Comparison of ENCODE assay signal across 14 cellular contexts in genomic region chr5:31889131-31889561, GRCh38.
A peak's percentile ranks its signal among the peaks of the same experiment; 100 is the strongest.
DNase-seq lines count a peak whose midpoint lies in the region; ATAC-seq and TF ChIP-seq lines count a peak whose summit lies in the region.
"Had no signal": no experiment of that assay in that cellular context is flagged by ENCODE, and none has a peak within 500 bp of the region (broad histone marks: within the 10 kb centered on the region; RNA-seq: fewer than 3 reads in every experiment).

No MANE protein-coding gene starts in this region.

- no peak overlapping the region for H2AFZ ChIP-seq in H9 (ENCODE audit: low read length)
- H2AFZ ChIP-seq in neuronal stem cell (ENCODE audit: low read length) = peak overlapping the region; percentile 60

- H4K20me1 ChIP-seq in H9 (ENCODE audit: control insufficient read depth, insufficient read depth, insufficient read length) = no peaks in the 10 kb centered on the region

- H4K8ac ChIP-seq in H9 (replicated peaks; ENCODE audit: insufficient read length, low read depth, low read length) = no peak overlapping the region
- H4K8ac ChIP-seq in neuronal stem cell (ENCODE audit: low read depth, low read length) = no peak overlapping the region

- no peak for TF ChIP-seq CTCF in H9 (conservative IDR thresholded peaks at IDR 0.05)
- TF ChIP-seq CTCF in left ventricle myocardium inferior (IDR thresholded peaks at IDR 0.05; ENCODE audit: borderline replicate concordance) = no peak
- TF ChIP-seq CTCF in CD8-positive, alpha-beta T cell (IDR thresholded peaks at IDR 0.05) = no peak

- no peaks in the 10 kb centered on the region for H3K23me2 ChIP-seq in H9 (ENCODE audit: insufficient read length, low read depth, low read length, poor library complexity, severe bottlenecking)

- no CpG with 5 or more reads among the region's 5 CpGs for whole genome bisulfite sequencing in H9 (ENCODE audit: extremely low coverage, insufficient read length, low lambda C conversion rate)
- no CpG with 5 or more reads among the region's 5 CpGs for WGBS in neuronal stem cell (ENCODE audit: extremely low coverage in 2 of 2, insufficient read length in 2 of 2, insufficient replicate concordance in 1 of 2), 2 donors

- H3K4ac ChIP-seq in H9 (ENCODE audit: low read depth, low read length) = no peak overlapping the region
- no peak overlapping the region for H3K4ac ChIP-seq in neuronal stem cell (ENCODE audit: low read length)

- no peak overlapping the region for H2BK20ac ChIP-seq in H9 (ENCODE audit: low read depth, low read length, poor library complexity, severe bottlenecking)

- no peaks in the 10 kb centered on the region for H3K36me3 ChIP-seq in left ventricle myocardium inferior
- H3K36me3 ChIP-seq in neuronal stem cell (replicated peaks in 1 of 2; ENCODE audit: control insufficient read depth in 2 of 2, insufficient read depth in 2 of 2, low read length in 2 of 2) = no peaks in the 10 kb centered on the region
- H3K36me3 ChIP-seq in CD8-positive, alpha-beta T cell (ENCODE audit: insufficient read depth, low read length) = no peaks in the 10 kb centered on the region

- H3K4me1 Mint-ChIP-seq in H9 = peaks cover 49% of the 10 kb centered on the region in 2 experiments
- no peaks in the 10 kb centered on the region for H3K4me1 Mint-ChIP-seq in CD8-positive, alpha-beta T cell (ENCODE audit: low read depth)

- no peaks in the 10 kb centered on the region; a peak in 1 of 5 replicates for H3K9me3 Mint-ChIP-seq in H9
- H3K9me3 Mint-ChIP-seq in CD8-positive, alpha-beta T cell = no peaks in the 10 kb centered on the region
- H3K9me3 Mint-ChIP-seq: activated T-cell treated with anti-CD3 and anti-CD28 coated beads, Interleukin-2, amount 50 U/mL, for 24 hours; effector memory CD8-positive, alpha-beta T cell had no signal

- H3K4me2 ChIP-seq in H9 (ENCODE audit: insufficient read depth, insufficient read length, low read length) (peak overlapping the region; percentile 12), neuronal stem cell (ENCODE audit: insufficient read depth, low read length, poor library complexity, severe bottlenecking) (no peak overlapping the region)

- H2BK15ac ChIP-seq in H9 (ENCODE audit: low read depth, low read length) = no peak overlapping the region
- no peak overlapping the region for H2BK15ac ChIP-seq in neuronal stem cell (ENCODE audit: low read length)

- H3K9ac ChIP-seq in H9 (ENCODE audit: extremely low read depth, insufficient read length, low read length) (no peak overlapping the region), neuronal stem cell (ENCODE audit: low read depth, low read length, poor library complexity) (no peak overlapping the region)

- no peak overlapping the region for H3K23ac ChIP-seq in H9 (ENCODE audit: insufficient read length, low read depth, low read length)
- no peak overlapping the region for H3K23ac ChIP-seq in neuronal stem cell (ENCODE audit: low read depth, low read length, poor library complexity)

- ATAC-seq in CD8-positive, alpha-beta T cell = no peak
- ATAC-seq in HG03095 (IDR thresholded peaks at IDR 0.05; ENCODE audit: unreplicated experiment) = no peak
- ATAC-seq: activated CD4-positive, CD25-positive, alpha-beta regulatory T cell treated with anti-CD3 and anti-CD28 coated beads, Interleukin-2, amount 50 U/mL, for 24 hours; effector memory CD8-positive, alpha-beta T cell; GM12878 had no signal

- H3T11ph ChIP-seq in H9 (ENCODE audit: low read length) = no peak overlapping the region

- no peak overlapping the region for H2AK5ac ChIP-seq in H9 (ENCODE audit: insufficient read length, low read length)
- H2AK5ac ChIP-seq in neuronal stem cell (ENCODE audit: low read depth, low read length) = no peak overlapping the region

- no peak overlapping the region; the same call in 1 of the 2 replicates for H3K14ac ChIP-seq in H9 (ENCODE audit: insufficient read depth, low read length)
- H3K14ac ChIP-seq in neuronal stem cell (ENCODE audit: low read length) = no peak overlapping the region

- no peaks in the 10 kb centered on the region for H3K79me2 ChIP-seq in H9 (ENCODE audit: insufficient read depth, low read length)

- POLR2A ChIA-PET in CD8-positive, alpha-beta T cell (lab: Charles Lee) = no interaction called here

- no peaks in the 10 kb centered on the region; the same call in 1 of the 2 replicates for H3K27me3 Mint-ChIP-seq in H9 (ENCODE audit: low read depth)
- no peaks in the 10 kb centered on the region for H3K27me3 Mint-ChIP-seq in CD8-positive, alpha-beta T cell (ENCODE audit: low read depth)
- H3K27me3 Mint-ChIP-seq: activated T-cell treated with anti-CD3 and anti-CD28 coated beads, Interleukin-2, amount 50 U/mL, for 24 hours had no signal

- no peak overlapping the region for H4K5ac ChIP-seq in H9 (ENCODE audit: insufficient read length, low read depth, low read length)

- H3K27ac ChIP-seq in H9 (ENCODE audit: insufficient read length, low read depth, low read length) (no peak overlapping the region), left ventricle myocardium inferior (replicated peaks) (peak overlapping the region; percentile 42), neuronal stem cell (replicated peaks; ENCODE audit: low read length) (no peak overlapping the region)
- no peak overlapping the region for H3K27ac ChIP-seq in CD8-positive, alpha-beta T cell (ENCODE audit: low read depth, low read length)

- H4K91ac ChIP-seq in H9 (ENCODE audit: insufficient read length, low read depth, low read length) = no peak overlapping the region
- no peak overlapping the region for H4K91ac ChIP-seq in neuronal stem cell (ENCODE audit: low read depth, low read length, poor library complexity)

- H3K18ac ChIP-seq in H9 (ENCODE audit: insufficient read length, low read depth, low read length) (no peak overlapping the region), neuronal stem cell (ENCODE audit: low read length) (no peak overlapping the region)

- H3K9me3 ChIP-seq in H9 (ENCODE audit: control insufficient read depth, low read depth, low read length) (no peaks in the 10 kb centered on the region), left ventricle myocardium inferior (replicated peaks) (no peaks in the 10 kb centered on the region), neuronal stem cell (replicated peaks in 1 of 2; ENCODE audit: control insufficient read depth in 2 of 2, insufficient read depth in 1 of 2, low read depth in 1 of 2, low read length in 2 of 2) (no peaks in the 10 kb centered on the region)
- H3K9me3 ChIP-seq in CD8-positive, alpha-beta T cell (ENCODE audit: low read length) = no peaks in the 10 kb centered on the region

- H2BK5ac ChIP-seq in H9 (ENCODE audit: insufficient read length, low read length) = no peak overlapping the region
- no peak overlapping the region for H2BK5ac ChIP-seq in neuronal stem cell (ENCODE audit: low read length)

- no peak overlapping the region for H3K56ac ChIP-seq in H9 (ENCODE audit: insufficient read length, low read depth, low read length)

- H3K4me1 ChIP-seq in H9 (ENCODE audit: insufficient read depth, low read length) = peaks cover 8% of the 10 kb centered on the region; the same call in 1 of the 2 replicates
- peaks cover 63% of the 10 kb centered on the region for H3K4me1 ChIP-seq in left ventricle myocardium inferior
- H3K4me1 ChIP-seq in neuronal stem cell (ENCODE audit: control insufficient read depth in 2 of 2, insufficient read depth in 1 of 2, low read depth in 1 of 2, low read length in 2 of 2) = peaks cover 9 to 14% of the 10 kb centered on the region in 2 donors
- H3K4me1 ChIP-seq in CD8-positive, alpha-beta T cell (ENCODE audit: insufficient read depth, low read length) = no peaks in the 10 kb centered on the region

- H3K4me3 Mint-ChIP-seq in H9 = peak overlapping the region in 1 of 2 experiments; percentile 7; a peak in 2 of 5 replicates
- no peak overlapping the region for H3K4me3 Mint-ChIP-seq in CD8-positive, alpha-beta T cell
- H3K4me3 Mint-ChIP-seq: activated T-cell treated with anti-CD3 and anti-CD28 coated beads, Interleukin-2, amount 50 U/mL, for 24 hours; effector memory CD8-positive, alpha-beta T cell had no signal

- CTCF ChIA-PET in CD8-positive, alpha-beta T cell (lab: Charles Lee) = no interaction called here

- H3K4me3 ChIP-seq in left ventricle myocardium inferior (no peak overlapping the region), neuronal stem cell (ENCODE audit: low read length in 2 of 2) (no peak overlapping the region)
- H3K4me3 ChIP-seq in CD8-positive, alpha-beta T cell (ENCODE audit: low read depth, low read length) = no peak overlapping the region
- H3K4me3 ChIP-seq: GM12878 had no signal

- DNase-seq in H9 (peak; percentile 49), NCI-H524 treated with DMSO at 0.1 percent for 48 hours (lab: John Stamatoyannopoulos, UW) (peak; percentile 74), left ventricle myocardium inferior (no peak), neuronal stem cell (ENCODE audit: low spot score) (no peak), HCEC 1CT (no peak), HUDEP-2 (lab: John Stamatoyannopoulos, UW; ENCODE audit: unreplicated experiment in 76 of 76) (no peak)
- DNase-seq in CD8-positive, alpha-beta T cell = no peak
- DNase-seq: activated T-cell treated with anti-CD3 and anti-CD28 coated beads, Interleukin-2, amount 50 U/mL, for 24 hours; DND-41; effector memory CD8-positive, alpha-beta T cell; mesenchymal stem cell had no signal

- no peaks in the 10 kb centered on the region; a peak in 1 of 7 replicates for H3K36me3 Mint-ChIP-seq in H9 (ENCODE audit: insufficient read depth in 1 of 3, low read depth in 3 of 3)
- no peaks in the 10 kb centered on the region for H3K36me3 Mint-ChIP-seq in CD8-positive, alpha-beta T cell

- intact Hi-C loops in left ventricle myocardium inferior (cut with micrococcal nuclease) = no loop called here
- intact Hi-C loops in CD8-positive, alpha-beta T cell (cut with DNase I, micrococcal nuclease) = no loop called here

- H3K27me3 ChIP-seq in H9 (ENCODE audit: insufficient read depth, low read length) = no peaks in the 10 kb centered on the region
- no peaks in the 10 kb centered on the region for H3K27me3 ChIP-seq in left ventricle myocardium inferior (ENCODE audit: low read depth)
- H3K27me3 ChIP-seq in neuronal stem cell (ENCODE audit: control insufficient read depth in 3 of 3, insufficient read depth in 3 of 3, low read depth in 1 of 3, low read length in 3 of 3) = no peaks in the 10 kb centered on the region
- H3K27me3 ChIP-seq in CD8-positive, alpha-beta T cell (ENCODE audit: insufficient read depth, low read length) = no peaks in the 10 kb centered on the region

- H3K79me1 ChIP-seq in H9 (ENCODE audit: insufficient read depth, low read depth, low read length, poor library complexity, severe bottlenecking) (no peaks in the 10 kb centered on the region), neuronal stem cell (ENCODE audit: low read depth, low read length) (no peaks in the 10 kb centered on the region)

- peak overlapping the region; percentile 11 to 78 (median 51); a peak in 4 of 7 replicates for H3K27ac Mint-ChIP-seq in H9
- H3K27ac Mint-ChIP-seq in CD8-positive, alpha-beta T cell = no peak overlapping the region
- H3K27ac Mint-ChIP-seq: activated T-cell treated with anti-CD3 and anti-CD28 coated beads, Interleukin-2, amount 50 U/mL, for 24 hours; effector memory CD8-positive, alpha-beta T cell had no signal

- H2BK120ac ChIP-seq in H9 (ENCODE audit: low read depth, low read length, poor library complexity, severe bottlenecking) (no peak overlapping the region), neuronal stem cell (ENCODE audit: low read depth, low read length) (no peak overlapping the region)

- H2BK12ac ChIP-seq in H9 (ENCODE audit: insufficient read length, low read depth, low read length) = no peak overlapping the region
- no peak overlapping the region for H2BK12ac ChIP-seq in neuronal stem cell (ENCODE audit: low read length)

Comparison
In these comparisons a context has a peak if more than half of its experiments do, and no peak if none do; other contexts are left out.
1. DNase-seq: peak in H9 (single experiment) and NCI-H524 treated with DMSO at 0.1 percent for 48 hours (single experiment); none in left ventricle myocardium inferior (single experiment), neuronal stem cell (single experiment), HCEC 1CT (single experiment), CD8-positive, alpha-beta T cell (0 of 7) and HUDEP-2 (0 of 76).